In genomic region chr6:11386323-11386722, GRCh38 we compare ENCODE assay signal across 9 cellular contexts.
DNase-seq lines count a peak whose midpoint lies in the region; ATAC-seq and TF ChIP-seq lines count a peak whose summit lies in the region.
"Had no signal": no experiment of that assay in that cellular context is flagged by ENCODE, and none has a peak within 500 bp of the region (broad histone marks: within the 10 kb centered on the region; RNA-seq: fewer than 3 reads in every experiment).

No MANE protein-coding gene starts in this region.

- in situ Hi-C loops in KBM-7 (cut with MboI; ENCODE audit: low pct_unique_long_range_greater_than_20kb, low sequenced_read_pairs): no loop called here

- H3K4me1 Mint-ChIP-seq in activated T-cell treated with anti-CD3 and anti-CD28 coated beads, Interleukin-2, amount 50 U/mL, for 4 hours (ENCODE audit: low read depth): peaks cover 37% of the 10 kb centered on the region
- peaks cover 25 to 41% (median 33%) of the 10 kb centered on the region in 3 donors for H3K4me1 Mint-ChIP-seq in naive B cell

- peak overlapping the region in 4 of 6 donors; percentile 40 to 74 (median 56) for H3K27ac Mint-ChIP-seq in naive B cell

- TF ChIP-seq CTCF in foreskin fibroblast (IDR thresholded peaks at IDR 0.05; ENCODE audit: low read depth, low read length): no peak

- no peak for DNase-seq in activated T-cell treated with anti-CD3 and anti-CD28 coated beads, Interleukin-2, amount 50 U/mL, for 4 hours
- DNase-seq in activated T-cell treated with anti-CD3 and anti-CD28 coated beads for 4 hours (no peak), naive B cell (peak; percentile 44), KBM-7 (no peak), foreskin fibroblast (no peak), foreskin melanocyte (no peak)
- DNase-seq: NCI-H2029 had no signal

- no peak overlapping the region for H3K4me3 ChIP-seq in foreskin fibroblast (ENCODE audit: low read depth in 1 of 2, low read length in 2 of 2)

- no peaks in the 10 kb centered on the region for H3K9me3 Mint-ChIP-seq in activated T-cell treated with anti-CD3 and anti-CD28 coated beads, Interleukin-2, amount 50 U/mL, for 4 hours
- no peaks in the 10 kb centered on the region for H3K9me3 Mint-ChIP-seq in naive B cell

- H3K4me3 Mint-ChIP-seq in activated T-cell treated with anti-CD3 and anti-CD28 coated beads, Interleukin-2, amount 50 U/mL, for 4 hours: no peak overlapping the region
- H3K4me3 Mint-ChIP-seq in naive B cell: peak overlapping the region in 7 of 8 donors; percentile 18 to 77 (median 32)

- peaks cover 1% of the 10 kb centered on the region for H3K36me3 Mint-ChIP-seq in activated T-cell treated with anti-CD3 and anti-CD28 coated beads, Interleukin-2, amount 50 U/mL, for 4 hours (ENCODE audit: insufficient read depth)
- H3K36me3 Mint-ChIP-seq in naive B cell: no peaks in the 10 kb centered on the region

- H3K27me3 Mint-ChIP-seq in activated T-cell treated with anti-CD3 and anti-CD28 coated beads, Interleukin-2, amount 50 U/mL, for 4 hours (ENCODE audit: low read depth): no peaks in the 10 kb centered on the region
- H3K27me3 Mint-ChIP-seq in naive B cell: no peaks in the 10 kb centered on the region

- peak; percentile 51 to 61 for ATAC-seq in activated T-cell treated with anti-CD3 and anti-CD28 coated beads, Interleukin-2, amount 50 U/mL, for 4 hours
- ATAC-seq in GM21515 (IDR thresholded peaks at IDR 0.05; ENCODE audit: unreplicated experiment) (peak; percentile 70), HG03196 (IDR thresholded peaks at IDR 0.05; ENCODE audit: unreplicated experiment) (peak; percentile 58), naive B cell (ENCODE audit: low read depth in 2 of 2) (peak; percentile 38)
